8 cellular contexts compared by ENCODE assay signal in genomic region chr15:22811640-22812039, GRCh38. TPM values are rescaled to one million over a fixed set of nuclear protein-coding genes. Genes with fewer than 3 reads are reported as not detected.
DNase-seq lines count a peak whose midpoint lies in the region; ATAC-seq and TF ChIP-seq lines count a peak whose summit lies in the region.

No MANE protein-coding gene starts in this region.

- no peak overlapping the region for H3K4me3 ChIP-seq in OCI-LY7 (ENCODE audit: low read depth, low read length, poor library complexity, severe bottlenecking)
- no peak overlapping the region for H3K4me3 ChIP-seq in fibroblast of villous mesenchyme (ENCODE audit: low read depth, low read length)
- H3K4me3 ChIP-seq in retinal pigment epithelial cell (ENCODE audit: low read length), result no peak overlapping the region

- CTCF ChIA-PET in OCI-LY7 (lab: Charles Lee; ENCODE audit: unreplicated experiment), result no interaction called here

- H3K9me2 ChIP-seq in OCI-LY7 (ENCODE audit: insufficient read depth, low read length), result no peaks in the 10 kb centered on the region

- peaks cover 22% of the 10 kb centered on the region for H3K4me1 ChIP-seq in OCI-LY7 (ENCODE audit: insufficient read depth, low read length, poor library complexity, severe bottlenecking)

- H3K79me2 ChIP-seq in OCI-LY7 (ENCODE audit: insufficient read depth, low read depth, low read length), result peaks cover 58% of the 10 kb centered on the region

- H3K9me3 ChIP-seq in OCI-LY7 (ENCODE audit: low read length), result no peaks in the 10 kb centered on the region

- no peak overlapping the region for H3K4me2 ChIP-seq in OCI-LY7 (ENCODE audit: low read length)

- peaks cover 89% of the 10 kb centered on the region for H3K36me3 ChIP-seq in OCI-LY7 (ENCODE audit: insufficient read depth, low read length)

- TF ChIP-seq CTCF in OCI-LY7 (conservative IDR thresholded peaks at IDR 0.05; ENCODE audit: low read length) (peak; percentile 62), fibroblast of villous mesenchyme (IDR thresholded peaks at IDR 0.05; ENCODE audit: insufficient read depth, low read depth, low read length) (peak; percentile 63), retinal pigment epithelial cell (conservative IDR thresholded peaks at IDR 0.05; ENCODE audit: low read depth, low read length) (peak; percentile 41)

- H3K27ac ChIP-seq in OCI-LY7 (ENCODE audit: low read depth, low read length, poor library complexity, severe bottlenecking), result no peak overlapping the region

- intact Hi-C loops in OCI-LY7 (cut with micrococcal nuclease; ENCODE audit: unreplicated experiment), result no loop called here

- peaks cover 6% of the 10 kb centered on the region; the same call in 1 of the 2 replicates for H4K20me1 ChIP-seq in OCI-LY7 (ENCODE audit: insufficient read depth, low read length)

- ATAC-seq in HG02885 (IDR thresholded peaks at IDR 0.05; ENCODE audit: poor library complexity, unreplicated experiment) (no peak), GM21737 (IDR thresholded peaks at IDR 0.05; ENCODE audit: unreplicated experiment) (no peak)

- BruUV-seq in OCI-LY7 (replicated peaks; lab: Mats Ljungman, UMichigan), result no TSS peak

- POLR2A ChIA-PET in OCI-LY7 (lab: Charles Lee), result interaction anchor here (0.6 to 1.1 kb wide), 3 partner anchors 11 to 13 kb away, joined by 3 to 9 read pairs (median 6); no protein-coding TSS in a partner anchor

- DNase-seq in DMS53 (lab: John Stamatoyannopoulos, UW) (peak; percentile 61), DMS53 treated with DMSO at 0.1 percent for 48 hours (lab: John Stamatoyannopoulos, UW; ENCODE audit: unreplicated experiment) (no peak), OCI-LY7 (ENCODE audit: low spot score) (peak; percentile 27), fibroblast of villous mesenchyme (ENCODE audit: low read depth) (peak; percentile 57), retinal pigment epithelial cell (ENCODE audit: low read depth) (no peak)
- DNase-seq in stimulated activated naive CD4-positive, alpha-beta T cell (lab: John Stamatoyannopoulos, UW), result no peak

- no peak overlapping the region for H2AFZ ChIP-seq in OCI-LY7 (ENCODE audit: low read length)

RNA-seq across cellular contexts. Expression of gene NIPA1, which starts 25.2 kb away (rescaled TPM):
- 30.9 and 40.3 TPM in 2 replicates for total RNA-seq in OCI-LY7 (2014; rRNA removed; shearing (Covaris generic))
- 49.0 and 51.2 TPM in 2 replicates for total RNA-seq in OCI-LY7 (2022)
- total RNA-seq in fibroblast of villous mesenchyme, result 6.8 and 8.2 TPM in 2 replicates

RNA-seq across cellular contexts. Expression of gene NIPA2, which starts 26.8 kb away (rescaled TPM):
- total RNA-seq in OCI-LY7 (2014; rRNA removed; shearing (Covaris generic)), result 112 and 126 TPM in 2 replicates
- 78.1 and 96.1 TPM in 2 replicates for total RNA-seq in OCI-LY7 (2022)
- total RNA-seq in fibroblast of villous mesenchyme, result 50.3 and 69.1 TPM in 2 replicates

Comparison
In these comparisons a context has a peak if more than half of its experiments do, and no peak if none do; other contexts are left out.
1. DNase-seq: peak in DMS53 (single experiment), OCI-LY7 (single experiment) and fibroblast of villous mesenchyme (single experiment); none in DMS53 treated with DMSO at 0.1 percent for 48 hours (single experiment), retinal pigment epithelial cell (single experiment) and stimulated activated naive CD4-positive, alpha-beta T cell (0 of 6).
2. Peak in every context shown above with its lines, with median percentiles within 50 percentile points of each other: CTCF ChIP-seq.